In genomic region chr4:39235021-39235420, GRCh38 we compare ENCODE assay signal across 29 cellular contexts.
"Had no signal": no experiment of that assay in that cellular context is flagged by ENCODE, and none has a peak within 500 bp of the region (broad histone marks: within the 10 kb centered on the region; RNA-seq: fewer than 3 reads in every experiment).

No MANE protein-coding gene starts in this region.

- H3K27ac Mint-ChIP-seq: stimulated activated effector memory CD8-positive, alpha-beta T cell treated with anti-CD3 and anti-CD28 coated beads, Interleukin-12 subunit alpha, Interleukin-12 subunit beta, amount 100 ng/mL, for 72 hours; stimulated activated memory B cell treated with anti-CD40 and anti-IgM and Interleukin-4, amounts not matched to agents 10 μg/mL and 1 μg/mL and 100 μg/mL, for 72 hours; stimulated activated naive B cell treated with anti-CD40 and anti-IgM and Interleukin-4, amounts not matched to agents 10 μg/mL and 1 μg/mL and 100 μg/mL, for 72 hours; stimulated activated naive CD8-positive, alpha-beta T cell treated with anti-CD3 and anti-CD28 coated beads, Interleukin-15, amount 100 ng/mL, for 72 hours; stimulated activated naive CD8-positive, alpha-beta T cell treated with anti-CD3 and anti-CD28 coated beads, Interleukin-15, Interleukin-2, amounts not matched to agents 100 ng/mL and 50 ng/mL, for 24 hours; type B pancreatic cell had no signal

- H3K27me3 ChIP-seq: stomach, suprapubic skin, testis, thyroid gland, tibial artery, tibial nerve, transverse colon, upper lobe of left lung, upper lobe of right lung, uterus, vagina had no signal

- FAIRE-seq: urothelium cell line had no signal

- H3K27me3 Mint-ChIP-seq: stimulated activated memory B cell treated with anti-CD40 and anti-IgM and Interleukin-4, amounts not matched to agents 10 μg/mL and 1 μg/mL and 100 μg/mL, for 72 hours; stimulated activated naive B cell treated with anti-CD40 and anti-IgM and Interleukin-4, amounts not matched to agents 10 μg/mL and 1 μg/mL and 100 μg/mL, for 72 hours; stimulated activated naive CD8-positive, alpha-beta T cell treated with anti-CD3 and anti-CD28 coated beads, Interleukin-15, amount 100 ng/mL, for 72 hours; stimulated activated naive CD8-positive, alpha-beta T cell treated with anti-CD3 and anti-CD28 coated beads, Interleukin-15, Interleukin-2, amounts not matched to agents 100 ng/mL and 50 ng/mL, for 24 hours; type B pancreatic cell had no signal

- H3K27ac ChIP-seq: stomach, suprapubic skin, testis, thoracic aorta, thyroid gland, tibial artery, tibial nerve, transverse colon, upper lobe of left lung, upper lobe of right lung, uterus, vagina had no signal

- H3K4me3 Mint-ChIP-seq: stimulated activated effector memory CD8-positive, alpha-beta T cell treated with anti-CD3 and anti-CD28 coated beads, Interleukin-12 subunit alpha, Interleukin-12 subunit beta, amount 100 ng/mL, for 72 hours; stimulated activated memory B cell treated with anti-CD40 and anti-IgM and Interleukin-4, amounts not matched to agents 10 μg/mL and 1 μg/mL and 100 μg/mL, for 72 hours; stimulated activated naive B cell treated with anti-CD40 and anti-IgM and Interleukin-4, amounts not matched to agents 10 μg/mL and 1 μg/mL and 100 μg/mL, for 72 hours; stimulated activated naive CD8-positive, alpha-beta T cell treated with anti-CD3 and anti-CD28 coated beads, Interleukin-15, amount 100 ng/mL, for 72 hours; stimulated activated naive CD8-positive, alpha-beta T cell treated with anti-CD3 and anti-CD28 coated beads, Interleukin-15, Interleukin-2, amounts not matched to agents 100 ng/mL and 50 ng/mL, for 24 hours; type B pancreatic cell had no signal

- ATAC-seq: stimulated activated effector memory CD8-positive, alpha-beta T cell treated with anti-CD3 and anti-CD28 coated beads, Interleukin-12 subunit alpha, Interleukin-12 subunit beta, amount 100 ng/mL, for 72 hours; stimulated activated memory B cell treated with anti-CD40 and anti-IgM and Interleukin-4, amounts not matched to agents 10 μg/mL and 1 μg/mL and 100 μg/mL, for 72 hours; stimulated activated naive B cell treated with anti-CD40 and anti-IgM and Interleukin-4, amounts not matched to agents 10 μg/mL and 1 μg/mL and 100 μg/mL, for 72 hours; stimulated activated naive CD8-positive, alpha-beta T cell treated with anti-CD3 and anti-CD28 coated beads, Interleukin-15, amount 100 ng/mL, for 72 hours; stimulated activated naive CD8-positive, alpha-beta T cell treated with anti-CD3 and anti-CD28 coated beads, Interleukin-15, Interleukin-2, amounts not matched to agents 100 U/mL and 50 U/mL, for 24 hours; upper lobe of right lung had no signal

- H3K36me3 ChIP-seq: uterus had no signal

- H3K36me3 Mint-ChIP-seq: stimulated activated effector memory CD8-positive, alpha-beta T cell treated with anti-CD3 and anti-CD28 coated beads, Interleukin-12 subunit alpha, Interleukin-12 subunit beta, amount 100 ng/mL, for 72 hours had no signal

- DNase-seq: stimulated activated CD4-positive, alpha-beta T cell treated with anti-CD3 and anti-CD28 coated beads, Interleukin-2, amount 100 ng/mL, for 48 hours; stimulated activated CD4-positive, alpha-beta T cell treated with anti-CD3 and anti-CD28 coated beads, Interleukin-4, amount 100 ng/mL, for 1 hour; stimulated activated CD4-positive, alpha-beta T cell treated with anti-CD3 and anti-CD28 coated beads, Interleukin-4, amount 100 ng/mL, for 24 hours; stimulated activated CD4-positive, alpha-beta T cell treated with anti-CD3 and anti-CD28 coated beads, Interleukin-4, amount 100 ng/mL, for 4 hours; stimulated activated CD8-positive, alpha-beta memory T cell treated with anti-CD3 and anti-CD28 coated beads, Interleukin-4, amount 100 ng/mL, for 48 hours; stimulated activated naive B cell treated with anti-CD40 and anti-IgM and Interleukin-4, amounts not matched to agents 10 μg/mL and 1 μg/mL and 100 μg/mL, for 72 hours; stimulated activated naive CD4-positive, alpha-beta T cell; stimulated activated naive CD4-positive, alpha-beta T cell treated with Interleukin-2 at 50 U/mL for 16 hours; stimulated activated naive CD8-positive, alpha-beta T cell treated with anti-CD3 and anti-CD28 coated beads, Interleukin-15, amount 100 ng/mL, for 72 hours; stimulated activated naive CD8-positive, alpha-beta T cell treated with anti-CD3 and anti-CD28 coated beads, Interleukin-15, Interleukin-2, amounts not matched to agents 100 U/mL and 50 U/mL, for 24 hours; stomach; substantia nigra; testis; thyroid gland; tibial artery; transverse colon; trophoblast cell; upper lobe of left lung; upper lobe of right lung; uterus had no signal

- H3K4me1 Mint-ChIP-seq: stimulated activated effector memory CD8-positive, alpha-beta T cell treated with anti-CD3 and anti-CD28 coated beads, Interleukin-12 subunit alpha, Interleukin-12 subunit beta, amount 100 ng/mL, for 72 hours; stimulated activated memory B cell treated with anti-CD40 and anti-IgM and Interleukin-4, amounts not matched to agents 10 μg/mL and 1 μg/mL and 100 μg/mL, for 72 hours; stimulated activated naive B cell treated with anti-CD40 and anti-IgM and Interleukin-4, amounts not matched to agents 10 μg/mL and 1 μg/mL and 100 μg/mL, for 72 hours; stimulated activated naive CD8-positive, alpha-beta T cell treated with anti-CD3 and anti-CD28 coated beads, Interleukin-15, amount 100 ng/mL, for 72 hours had no signal

- H3K9me3 ChIP-seq: stomach, suprapubic skin, testis, thoracic aorta, thyroid gland, tibial artery, tibial nerve, transverse colon, upper lobe of left lung, upper lobe of right lung, uterus, vagina had no signal

- H3K9me3 Mint-ChIP-seq: stimulated activated effector memory CD8-positive, alpha-beta T cell treated with anti-CD3 and anti-CD28 coated beads, Interleukin-12 subunit alpha, Interleukin-12 subunit beta, amount 100 ng/mL, for 72 hours; stimulated activated memory B cell treated with anti-CD40 and anti-IgM and Interleukin-4, amounts not matched to agents 10 μg/mL and 1 μg/mL and 100 μg/mL, for 72 hours; stimulated activated naive B cell treated with anti-CD40 and anti-IgM and Interleukin-4, amounts not matched to agents 10 μg/mL and 1 μg/mL and 100 μg/mL, for 72 hours; stimulated activated naive CD8-positive, alpha-beta T cell treated with anti-CD3 and anti-CD28 coated beads, Interleukin-15, amount 100 ng/mL, for 72 hours; stimulated activated naive CD8-positive, alpha-beta T cell treated with anti-CD3 and anti-CD28 coated beads, Interleukin-15, Interleukin-2, amounts not matched to agents 100 ng/mL and 50 ng/mL, for 24 hours; type B pancreatic cell had no signal

- H3K4me3 ChIP-seq: stomach, suprapubic skin, testis, thoracic aorta, thyroid gland, tibial artery, tibial nerve, transverse colon, upper lobe of left lung, upper lobe of right lung, uterus, vagina had no signal

- H3K4me1 ChIP-seq: stomach, suprapubic skin, testis, thyroid gland, tibial artery, tibial nerve, transverse colon, upper lobe of left lung, upper lobe of right lung, uterus, vagina had no signal
